Comparison of ENCODE assay signal across 8 cellular contexts in genomic region chr22:35835998-35836691, GRCh38.
DNase-seq lines count a peak whose midpoint lies in the region; ATAC-seq, FAIRE-seq and TF ChIP-seq lines count a peak whose summit lies in the region.

No MANE protein-coding gene starts in this region.

- POLR2A ChIA-PET in HepG2 (lab: Yijun Ruan, JAX), result interaction anchor here (1.3 to 1.8 kb wide), 2 partner anchors 17 to 188 kb away, joined by 5 read pairs; partner anchors contain the start of gene APOL6
- POLR2A ChIA-PET in naive thymus-derived CD8-positive, alpha-beta T cell (lab: Charles Lee), result no interaction called here

- in situ Hi-C loops in HepG2 (cut with HindIII; ENCODE audit: extremely low pct_ligation_motif_present, low pct_unique_long_range_greater_than_20kb), result loop anchor here (10.0 kb wide), 1 partner anchor 201 kb away; no protein-coding TSS in a partner anchor

- no peaks in the 10 kb centered on the region for H3K9me3 ChIP-seq in HepG2 (ENCODE audit: low read length)

- H4K20me1 ChIP-seq in HepG2 (ENCODE audit: insufficient read depth, low read length), result no peaks in the 10 kb centered on the region

- CTCF ChIA-PET in HepG2 (lab: Yijun Ruan, JAX; ENCODE audit: low intra/inter-chr PET ratio, low total read pairs), result no interaction called here

- H3K4me3 ChIP-seq in HepG2 (replicated peaks in 1 of 3; ENCODE audit: insufficient read depth in 1 of 3, low read depth in 2 of 3, low read length in 3 of 3), result peak overlapping the region; percentile 50 to 63 (median 55)

- ATAC-seq in activated T-cell treated with anti-CD3 and anti-CD28 coated beads, Interleukin-2, amount 50 U/mL, for 72 hours (replicated peaks in 1 of 2), result no peak
- no peak for ATAC-seq in activated T-cell treated with anti-CD3 and anti-CD28 coated beads, Interleukin-2, amount 50 U/mL, for 4 hours
- ATAC-seq in HepG2, result peak; percentile 95
- no peak for ATAC-seq in naive thymus-derived CD8-positive, alpha-beta T cell

- H3K27ac ChIP-seq in HepG2 (ENCODE audit: extremely low read length, insufficient read depth, low read length), result peak overlapping the region; percentile 71

- no peak overlapping the region for H2AFZ ChIP-seq in HepG2 (ENCODE audit: low read length)

- peak overlapping the region; percentile 53 for H3K9ac ChIP-seq in HepG2 (ENCODE audit: insufficient read depth, low read depth, low read length)

- TF ChIP-seq EP300 in HepG2 (IDR thresholded peaks at IDR 0.05; ENCODE audit: low read depth in 2 of 2, low read length in 2 of 2) (no peak), HepG2 (CRISPR knock-in tag; IDR thresholded peaks at IDR 0.05; ENCODE audit: borderline replicate concordance) (no peak)

- peak in 1 of 2 experiments; percentile 43; a peak in 2 of 4 replicates for TF ChIP-seq POLR2A in HepG2 (IDR thresholded peaks at IDR 0.05; ENCODE audit: insufficient read depth in 1 of 2, low read depth in 2 of 2, low read length in 2 of 2)

- H3K4me3 Mint-ChIP-seq in activated T-cell treated with anti-CD3 and anti-CD28 coated beads, Interleukin-2, amount 50 U/mL, for 72 hours, result peak overlapping the region; percentile 0 to 63
- no peak overlapping the region for H3K4me3 Mint-ChIP-seq in activated T-cell treated with anti-CD3 and anti-CD28 coated beads, Interleukin-2, amount 50 U/mL, for 4 hours
- peak overlapping the region; percentile 90 for H3K4me3 Mint-ChIP-seq in type B pancreatic cell
- peak overlapping the region in 1 of 10 donors; percentile 5 for H3K4me3 Mint-ChIP-seq in naive thymus-derived CD8-positive, alpha-beta T cell

- no peaks in the 10 kb centered on the region for H3K36me3 Mint-ChIP-seq in activated T-cell treated with anti-CD3 and anti-CD28 coated beads, Interleukin-2, amount 50 U/mL, for 72 hours (ENCODE audit: insufficient read depth in 2 of 2)
- no peaks in the 10 kb centered on the region for H3K36me3 Mint-ChIP-seq in activated T-cell treated with anti-CD3 and anti-CD28 coated beads, Interleukin-2, amount 50 U/mL, for 4 hours (ENCODE audit: insufficient read depth)
- no peaks in the 10 kb centered on the region for H3K36me3 Mint-ChIP-seq in type B pancreatic cell
- H3K36me3 Mint-ChIP-seq in naive thymus-derived CD8-positive, alpha-beta T cell, result no peaks in the 10 kb centered on the region

- no peaks in the 10 kb centered on the region for H3K9me3 Mint-ChIP-seq in activated T-cell treated with anti-CD3 and anti-CD28 coated beads, Interleukin-2, amount 50 U/mL, for 72 hours
- no peaks in the 10 kb centered on the region for H3K9me3 Mint-ChIP-seq in activated T-cell treated with anti-CD3 and anti-CD28 coated beads, Interleukin-2, amount 50 U/mL, for 4 hours
- H3K9me3 Mint-ChIP-seq in type B pancreatic cell, result no peaks in the 10 kb centered on the region
- H3K9me3 Mint-ChIP-seq in naive thymus-derived CD8-positive, alpha-beta T cell, result no peaks in the 10 kb centered on the region

- intact Hi-C loops in HepG2 (cut with micrococcal nuclease; ENCODE audit: unreplicated experiment), result loop anchor here (5.0 kb wide), 1 partner anchor 86 kb away; no protein-coding TSS in a partner anchor

- no peaks in the 10 kb centered on the region for H3K36me3 ChIP-seq in HepG2 (replicated peaks in 1 of 2; ENCODE audit: control insufficient read depth in 1 of 2, insufficient read depth in 2 of 2, low read length in 2 of 2)

- peaks cover 14% of the 10 kb centered on the region for H3K79me2 ChIP-seq in HepG2 (ENCODE audit: insufficient read depth, low read length)

- no peak for FAIRE-seq in HepG2 (lab: Jason Lieb, UNC)

- WGBS in HepG2 (ENCODE audit: low lambda C conversion rate), result 3% methylated on average over 6 of the region's 6 CpGs

- H3K4me2 ChIP-seq in HepG2 (ENCODE audit: low read depth, low read length), result peak overlapping the region; percentile 88

- no peaks in the 10 kb centered on the region for H3K27me3 ChIP-seq in HepG2 (ENCODE audit: control insufficient read depth in 1 of 2, insufficient read depth in 2 of 2, low read length in 2 of 2)

- peaks cover 32% of the 10 kb centered on the region for H3K4me1 Mint-ChIP-seq in activated T-cell treated with anti-CD3 and anti-CD28 coated beads, Interleukin-2, amount 50 U/mL, for 72 hours (ENCODE audit: low read depth)
- H3K4me1 Mint-ChIP-seq in activated T-cell treated with anti-CD3 and anti-CD28 coated beads, Interleukin-2, amount 50 U/mL, for 4 hours (ENCODE audit: low read depth), result peaks cover 17% of the 10 kb centered on the region
- peaks cover 50% of the 10 kb centered on the region for H3K4me1 Mint-ChIP-seq in type B pancreatic cell (ENCODE audit: unreplicated experiment)
- H3K4me1 Mint-ChIP-seq in naive thymus-derived CD8-positive, alpha-beta T cell, result peaks cover 5 to 16% (median 10%) of the 10 kb centered on the region in 4 donors

- TSS peak; percentile 81 for BruUV-seq in HepG2 (replicated peaks; lab: Mats Ljungman, UMichigan)

- peak overlapping the region; percentile 64 for H3K27ac Mint-ChIP-seq in activated T-cell treated with anti-CD3 and anti-CD28 coated beads, Interleukin-2, amount 50 U/mL, for 72 hours
- peak overlapping the region; percentile 90 for H3K27ac Mint-ChIP-seq in type B pancreatic cell
- H3K27ac Mint-ChIP-seq in naive thymus-derived CD8-positive, alpha-beta T cell, result no peak overlapping the region

- no peak for TF ChIP-seq CTCF in HepG2 (CRISPR knock-in tag; IDR thresholded peaks at IDR 0.05)
- no peak for TF ChIP-seq CTCF in type B pancreatic cell (conservative IDR thresholded peaks at IDR 0.05)

- H3K27me3 Mint-ChIP-seq in activated T-cell treated with anti-CD3 and anti-CD28 coated beads, Interleukin-2, amount 50 U/mL, for 72 hours (ENCODE audit: low read depth), result peaks cover 31% of the 10 kb centered on the region
- peaks cover 22% of the 10 kb centered on the region for H3K27me3 Mint-ChIP-seq in activated T-cell treated with anti-CD3 and anti-CD28 coated beads, Interleukin-2, amount 50 U/mL, for 4 hours (ENCODE audit: low read depth)
- no peaks in the 10 kb centered on the region for H3K27me3 Mint-ChIP-seq in type B pancreatic cell
- peaks cover 16 to 28% (median 21%) of the 10 kb centered on the region in 5 donors for H3K27me3 Mint-ChIP-seq in naive thymus-derived CD8-positive, alpha-beta T cell

- no peak for TF ChIP-seq RAD21 in HepG2 (CRISPR knock-in tag; IDR thresholded peaks at IDR 0.05)

- DNase-seq in activated T-cell treated with anti-CD3 and anti-CD28 coated beads, Interleukin-2, amount 50 U/mL, for 72 hours, result no peak
- DNase-seq in activated T-cell treated with anti-CD3 and anti-CD28 coated beads, Interleukin-2, amount 50 U/mL, for 4 hours, result no peak
- DNase-seq in NCI-H82 (lab: John Stamatoyannopoulos, UW) (peak; percentile 65), dedifferentiated amniotic fluid mesenchymal stem cell (ENCODE audit: extremely low spot score) (peak; percentile 74), HepG2 (ENCODE audit: low spot score) (peak; percentile 71), type B pancreatic cell (ENCODE audit: extremely low spot score, unreplicated experiment) (no peak), NOMO-1 (lab: John Stamatoyannopoulos, UW; ENCODE audit: unreplicated experiment in 2 of 2) (no peak)
- DNase-seq in naive thymus-derived CD8-positive, alpha-beta T cell, result no peak

- H3K4me1 ChIP-seq in HepG2 (ENCODE audit: insufficient read depth, low read length), result peaks cover 31% of the 10 kb centered on the region

TF ChIP-seq in HepG2, 621 proteins besides CTCF, POLR2A, EP300 and RAD21 (continues in another document):
- TF ChIP-seq ZNF816 (CRISPR knock-in tag; IDR thresholded peaks at IDR 0.05; ENCODE audit: borderline replicate concordance) (0 out of 2 replicates have a peak, but pooled peaks have one; percentile 18), MAF1 (CRISPR knock-in tag; IDR thresholded peaks at IDR 0.05; ENCODE audit: borderline replicate concordance) (no peak), ZNF335 (CRISPR knock-in tag; IDR thresholded peaks at IDR 0.05) (0 out of 2 replicates have a peak, but pooled peaks have one; percentile 28), ZMYM4 (CRISPR knock-in tag; IDR thresholded peaks at IDR 0.05) (0 out of 2 replicates have a peak, but pooled peaks have one; percentile 29), ZNF292 (CRISPR knock-in tag; IDR thresholded peaks at IDR 0.05; ENCODE audit: borderline replicate concordance, low read depth) (peak; percentile 55; the same call in 1 of the 2 replicates), ZNF317 (CRISPR knock-in tag; IDR thresholded peaks at IDR 0.05) (peak; percentile 90), KLF13 (CRISPR knock-in tag; IDR thresholded peaks at IDR 0.05) (no peak), ZBTB37 (CRISPR knock-in tag; IDR thresholded peaks at IDR 0.05) (peak; percentile 60; the same call in 1 of the 2 replicates), REL (CRISPR knock-in tag; conservative IDR thresholded peaks at IDR 0.05) (no peak)

Comparison
In these comparisons a context has a peak if more than half of its experiments do, and no peak if none do; other contexts are left out.
1. DNase-seq: peak in NCI-H82 (single experiment), dedifferentiated amniotic fluid mesenchymal stem cell (single experiment) and HepG2 (single experiment); none in activated T-cell treated with anti-CD3 and anti-CD28 coated beads, Interleukin-2, amount 50 U/mL, for 72 hours (0 of 2), activated T-cell treated with anti-CD3 and anti-CD28 coated beads, Interleukin-2, amount 50 U/mL, for 4 hours (single experiment), type B pancreatic cell (single experiment), naive thymus-derived CD8-positive, alpha-beta T cell (0 of 10) and NOMO-1 (0 of 2).
2. H3K27ac Mint-ChIP-seq: peak in activated T-cell treated with anti-CD3 and anti-CD28 coated beads, Interleukin-2, amount 50 U/mL, for 72 hours (single experiment) and type B pancreatic cell (single experiment); none in naive thymus-derived CD8-positive, alpha-beta T cell (0 of 10).